In genomic region chr9:81474792-81475191, GRCh38 we compare ENCODE assay signal across 1 cellular context.
TF ChIP-seq lines count a peak whose summit lies in the region.

No MANE protein-coding gene starts in this region.

TF ChIP-seq in IMR-90, 13 proteins besides CTCF, POLR2A, EP300 and RAD21:
- TF ChIP-seq MXI1 (IDR thresholded peaks at IDR 0.05; ENCODE audit: borderline replicate concordance, low read depth, low read length) = no peak
- TF ChIP-seq SMC3 (IDR thresholded peaks at IDR 0.05; ENCODE audit: low read depth, low read length) = no peak
- TF ChIP-seq BHLHE40 (IDR thresholded peaks at IDR 0.05; ENCODE audit: low read depth, low read length) = no peak
- TF ChIP-seq NFE2L2 (IDR thresholded peaks at IDR 0.05; ENCODE audit: low read depth, low read length) = no peak
- TF ChIP-seq RCOR1 (IDR thresholded peaks at IDR 0.05; ENCODE audit: insufficient replicate concordance, low read length) = no peak
- no peak for TF ChIP-seq RFX5 (IDR thresholded peaks at IDR 0.05; ENCODE audit: low read depth, low read length)
- no peak for TF ChIP-seq ELK1 (IDR thresholded peaks at IDR 0.05; ENCODE audit: borderline replicate concordance, low read depth, low read length)
- no peak for TF ChIP-seq FOS (IDR thresholded peaks at IDR 0.05; ENCODE audit: low read depth, low read length)
- no peak for TF ChIP-seq CEBPB (IDR thresholded peaks at IDR 0.05; ENCODE audit: low read depth, low read length)
- no peak for TF ChIP-seq MAFK (IDR thresholded peaks at IDR 0.05; ENCODE audit: low read depth, low read length)
- no peak for TF ChIP-seq CHD1 (IDR thresholded peaks at IDR 0.05; ENCODE audit: low read depth, low read length)
- TF ChIP-seq MAZ (IDR thresholded peaks at IDR 0.05; ENCODE audit: borderline replicate concordance, low read depth, low read length) = no peak
- TF ChIP-seq USF2 (IDR thresholded peaks at IDR 0.05; ENCODE audit: low read depth, low read length) = no peak
TF ChIP-seq in IMR-90: peak in this region for 0.
